ENCODE assay signal across 1 cellular context in genomic region chr19:13983213-13983889, GRCh38.
TF ChIP-seq lines count a peak whose summit lies in the region.

No MANE protein-coding gene starts in this region.

TF ChIP-seq in K562, 482 proteins besides CTCF, POLR2A, EP300 and RAD21:
- TF ChIP-seq NR2C2 (CRISPR knock-in tag; IDR thresholded peaks at IDR 0.05): no peak
- TF ChIP-seq NR2C2 (tag; IDR thresholded peaks at IDR 0.05): no peak
- TF ChIP-seq, protein P1, sequence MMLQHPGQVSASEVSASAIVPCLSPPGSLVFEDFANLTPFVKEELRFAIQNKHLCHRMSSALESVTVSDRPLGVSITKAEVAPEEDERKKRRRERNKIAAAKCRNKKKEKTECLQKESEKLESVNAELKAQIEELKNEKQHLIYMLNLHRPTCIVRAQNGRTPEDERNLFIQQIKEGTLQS (IDR thresholded peaks at IDR 0.05): no peak
- TF ChIP-seq, protein P1 (CRISPR knock-in tag; conservative IDR thresholded peaks at IDR 0.05): no peak
- TF ChIP-seq TCF7 (IDR thresholded peaks at IDR 0.05; ENCODE audit: borderline replicate concordance): no peak
- TF ChIP-seq STAG1 (CRISPR knock-in tag; IDR thresholded peaks at IDR 0.05; ENCODE audit: borderline replicate concordance): no peak
- TF ChIP-seq PTTG1 (tag; IDR thresholded peaks at IDR 0.05; ENCODE audit: low read depth): no peak
- peak; percentile 24; the same call in 1 of the 2 replicates for TF ChIP-seq POLR2G (IDR thresholded peaks at IDR 0.05; ENCODE audit: low read depth, low read length)
- no peak for TF ChIP-seq RBM34 (IDR thresholded peaks at IDR 0.05; ENCODE audit: borderline replicate concordance, insufficient read depth, low read length)
